In the genomic region with DNA sequence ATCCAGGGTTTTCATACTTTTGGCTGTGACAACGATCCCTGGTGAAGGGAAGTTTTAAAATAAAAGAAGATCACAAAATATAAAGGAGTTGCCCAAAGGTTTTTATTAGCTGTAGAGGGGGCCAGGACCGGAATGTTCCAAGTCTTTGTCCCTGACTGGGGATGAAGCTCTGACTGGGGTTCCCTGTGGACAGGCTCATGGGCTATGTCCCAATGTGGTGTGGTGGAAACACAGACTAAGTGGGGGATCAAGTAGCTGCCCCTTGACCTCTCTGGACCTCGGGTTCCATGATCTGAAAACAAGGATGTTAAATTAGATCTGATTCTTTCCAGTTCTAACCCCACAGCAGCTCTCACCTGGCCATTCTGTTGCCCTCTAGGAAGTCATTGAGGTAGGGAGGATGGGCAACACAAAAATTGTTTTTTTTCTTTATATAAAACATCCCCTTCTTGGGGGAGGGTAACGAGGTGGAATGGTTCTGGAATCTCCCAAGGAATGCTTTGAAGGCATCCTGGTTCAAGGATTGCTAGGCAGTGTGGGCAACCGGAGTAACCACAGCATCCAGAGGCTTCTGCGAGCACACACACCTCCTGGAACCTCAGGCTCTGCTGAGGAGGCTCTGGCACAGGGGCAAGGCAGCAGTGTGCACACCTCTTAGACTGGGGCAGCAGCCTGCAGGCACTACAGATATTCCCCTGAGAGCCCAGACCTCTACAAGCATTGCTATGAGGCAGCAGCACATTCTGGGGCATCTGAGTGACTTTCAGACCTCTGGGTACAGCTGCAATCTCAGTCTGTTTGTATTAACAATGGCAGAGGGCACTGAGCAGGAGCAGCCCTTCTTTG, we compare ENCODE assay signal across 1 cellular context.
TF ChIP-seq lines count a peak whose summit lies in the region.

No MANE protein-coding gene starts in this region.

TF ChIP-seq in HCT116, 20 proteins besides CTCF, POLR2A, EP300 and RAD21 (continued from another document):
- TF ChIP-seq, protein P1, sequence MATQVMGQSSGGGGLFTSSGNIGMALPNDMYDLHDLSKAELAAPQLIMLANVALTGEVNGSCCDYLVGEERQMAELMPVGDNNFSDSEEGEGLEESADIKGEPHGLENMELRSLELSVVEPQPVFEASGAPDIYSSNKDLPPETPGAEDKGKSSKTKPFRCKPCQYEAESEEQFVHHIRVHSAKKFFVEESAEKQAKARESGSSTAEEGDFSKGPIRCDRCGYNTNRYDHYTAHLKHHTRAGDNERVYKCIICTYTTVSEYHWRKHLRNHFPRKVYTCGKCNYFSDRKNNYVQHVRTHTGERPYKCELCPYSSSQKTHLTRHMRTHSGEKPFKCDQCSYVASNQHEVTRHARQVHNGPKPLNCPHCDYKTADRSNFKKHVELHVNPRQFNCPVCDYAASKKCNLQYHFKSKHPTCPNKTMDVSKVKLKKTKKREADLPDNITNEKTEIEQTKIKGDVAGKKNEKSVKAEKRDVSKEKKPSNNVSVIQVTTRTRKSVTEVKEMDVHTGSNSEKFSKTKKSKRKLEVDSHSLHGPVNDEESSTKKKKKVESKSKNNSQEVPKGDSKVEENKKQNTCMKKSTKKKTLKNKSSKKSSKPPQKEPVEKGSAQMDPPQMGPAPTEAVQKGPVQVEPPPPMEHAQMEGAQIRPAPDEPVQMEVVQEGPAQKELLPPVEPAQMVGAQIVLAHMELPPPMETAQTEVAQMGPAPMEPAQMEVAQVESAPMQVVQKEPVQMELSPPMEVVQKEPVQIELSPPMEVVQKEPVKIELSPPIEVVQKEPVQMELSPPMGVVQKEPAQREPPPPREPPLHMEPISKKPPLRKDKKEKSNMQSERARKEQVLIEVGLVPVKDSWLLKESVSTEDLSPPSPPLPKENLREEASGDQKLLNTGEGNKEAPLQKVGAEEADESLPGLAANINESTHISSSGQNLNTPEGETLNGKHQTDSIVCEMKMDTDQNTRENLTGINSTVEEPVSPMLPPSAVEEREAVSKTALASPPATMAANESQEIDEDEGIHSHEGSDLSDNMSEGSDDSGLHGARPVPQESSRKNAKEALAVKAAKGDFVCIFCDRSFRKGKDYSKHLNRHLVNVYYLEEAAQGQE (IDR thresholded peaks at IDR 0.05; ENCODE audit: low read depth) = no peak
- TF ChIP-seq FOSL1 (IDR thresholded peaks at IDR 0.05; ENCODE audit: low read depth) (no peak), YY1 (IDR thresholded peaks at IDR 0.05; ENCODE audit: extremely low read depth, insufficient replicate concordance, low read depth, low read length) (no peak), SRF (IDR thresholded peaks at IDR 0.05; ENCODE audit: low read depth) (no peak), EZH2 (IDR thresholded peaks at IDR 0.05) (no peak), EGR1 (IDR thresholded peaks at IDR 0.05; ENCODE audit: low read depth) (no peak), CEBPB (IDR thresholded peaks at IDR 0.05; ENCODE audit: low read depth) (no peak), POLR2AphosphoS5 (IDR thresholded peaks at IDR 0.05; ENCODE audit: low read depth, low read length) (no peak), EZH2phosphoT487 (IDR thresholded peaks at IDR 0.05; ENCODE audit: borderline replicate concordance) (no peak), ZFX (IDR thresholded peaks at IDR 0.05) (no peak), ZNF274 (IDR thresholded peaks at IDR 0.05; ENCODE audit: low read depth, low read length) (no peak), CBX3 (IDR thresholded peaks at IDR 0.05; ENCODE audit: low read depth) (no peak), SP1 (IDR thresholded peaks at IDR 0.05; ENCODE audit: low read depth) (no peak), TCF7L2 (IDR thresholded peaks at IDR 0.05; ENCODE audit: borderline replicate concordance, extremely low read depth, insufficient read depth, insufficient read length) (no peak)
- TF ChIP-seq, protein P2, sequence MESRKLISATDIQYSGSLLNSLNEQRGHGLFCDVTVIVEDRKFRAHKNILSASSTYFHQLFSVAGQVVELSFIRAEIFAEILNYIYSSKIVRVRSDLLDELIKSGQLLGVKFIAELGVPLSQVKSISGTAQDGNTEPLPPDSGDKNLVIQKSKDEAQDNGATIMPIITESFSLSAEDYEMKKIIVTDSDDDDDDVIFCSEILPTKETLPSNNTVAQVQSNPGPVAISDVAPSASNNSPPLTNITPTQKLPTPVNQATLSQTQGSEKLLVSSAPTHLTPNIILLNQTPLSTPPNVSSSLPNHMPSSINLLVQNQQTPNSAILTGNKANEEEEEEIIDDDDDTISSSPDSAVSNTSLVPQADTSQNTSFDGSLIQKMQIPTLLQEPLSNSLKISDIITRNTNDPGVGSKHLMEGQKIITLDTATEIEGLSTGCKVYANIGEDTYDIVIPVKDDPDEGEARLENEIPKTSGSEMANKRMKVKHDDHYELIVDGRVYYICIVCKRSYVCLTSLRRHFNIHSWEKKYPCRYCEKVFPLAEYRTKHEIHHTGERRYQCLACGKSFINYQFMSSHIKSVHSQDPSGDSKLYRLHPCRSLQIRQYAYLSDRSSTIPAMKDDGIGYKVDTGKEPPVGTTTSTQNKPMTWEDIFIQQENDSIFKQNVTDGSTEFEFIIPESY (IDR thresholded peaks at IDR 0.05; ENCODE audit: extremely low read depth, insufficient replicate concordance, low read length) = no peak
- TF ChIP-seq, protein P3, sequence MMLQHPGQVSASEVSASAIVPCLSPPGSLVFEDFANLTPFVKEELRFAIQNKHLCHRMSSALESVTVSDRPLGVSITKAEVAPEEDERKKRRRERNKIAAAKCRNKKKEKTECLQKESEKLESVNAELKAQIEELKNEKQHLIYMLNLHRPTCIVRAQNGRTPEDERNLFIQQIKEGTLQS (IDR thresholded peaks at IDR 0.05) = no peak
- TF ChIP-seq, protein P4, sequence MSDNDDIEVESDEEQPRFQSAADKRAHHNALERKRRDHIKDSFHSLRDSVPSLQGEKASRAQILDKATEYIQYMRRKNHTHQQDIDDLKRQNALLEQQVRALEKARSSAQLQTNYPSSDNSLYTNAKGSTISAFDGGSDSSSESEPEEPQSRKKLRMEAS (IDR thresholded peaks at IDR 0.05) = no peak
